Comparison of ENCODE assay signal across 1 cellular context in genomic region chr17:38796451-38796850, GRCh38.
TF ChIP-seq lines count a peak whose summit lies in the region.

No MANE protein-coding gene starts in this region.

TF ChIP-seq in K562, 482 proteins besides CTCF, POLR2A, EP300 and RAD21:
- TF ChIP-seq ARHGAP35 (IDR thresholded peaks at IDR 0.05; ENCODE audit: partially characterized antibody), result no peak
- no peak for TF ChIP-seq ZNF354B (CRISPR knock-in tag; IDR thresholded peaks at IDR 0.05)
- no peak for TF ChIP-seq CHD2 (IDR thresholded peaks at IDR 0.05; ENCODE audit: low read depth, low read length)
- no peak for TF ChIP-seq E2F5 (CRISPR knock-in tag; IDR thresholded peaks at IDR 0.05)
- no peak for TF ChIP-seq THRB (CRISPR knock-in tag; conservative IDR thresholded peaks at IDR 0.05)
- no peak for TF ChIP-seq MECOM (CRISPR knock-in tag; IDR thresholded peaks at IDR 0.05)
- TF ChIP-seq ZNF239 (CRISPR knock-in tag; IDR thresholded peaks at IDR 0.05), result no peak
- no peak for TF ChIP-seq MEF2D (tag; conservative IDR thresholded peaks at IDR 0.05; ENCODE audit: low read depth)
- TF ChIP-seq KDM1A (IDR thresholded peaks at IDR 0.05), result no peak
